In genomic region chr9:94971378-94972131, GRCh38 we compare ENCODE assay signal across 2 cellular contexts.
TF ChIP-seq lines count a peak whose summit lies in the region.

No MANE protein-coding gene starts in this region.

TF ChIP-seq in HEK293, 187 proteins besides CTCF, POLR2A, EP300 and RAD21:
- TF ChIP-seq ZNF23 (tag by site-specific recombination; IDR thresholded peaks at IDR 0.05; ENCODE audit: borderline replicate concordance), result no peak
- no peak for TF ChIP-seq ZFP37 (tag by site-specific recombination; IDR thresholded peaks at IDR 0.05)
- no peak for TF ChIP-seq ZNF155 (tag by site-specific recombination; IDR thresholded peaks at IDR 0.05)
- TF ChIP-seq ZNF544 (tag by site-specific recombination; IDR thresholded peaks at IDR 0.05), result no peak
- TF ChIP-seq ZIC2 (tag by site-specific recombination; IDR thresholded peaks at IDR 0.05), result no peak
- peak; percentile 41; the same call in 1 of the 2 replicates for TF ChIP-seq GLIS1 (tag by site-specific recombination; IDR thresholded peaks at IDR 0.05)

TF ChIP-seq in H1, 55 proteins besides CTCF, POLR2A, EP300 and RAD21:
- TF ChIP-seq HDAC6 (IDR thresholded peaks at IDR 0.05; ENCODE audit: low read depth, low read length) (no peak), SP1 (IDR thresholded peaks at IDR 0.05; ENCODE audit: low read depth, low read length) (no peak), RFX5 (IDR thresholded peaks at IDR 0.05; ENCODE audit: borderline replicate concordance, low read depth, low read length) (no peak), RXRA (IDR thresholded peaks at IDR 0.05; ENCODE audit: insufficient read depth, low read depth, low read length) (no peak), CHD7 (IDR thresholded peaks at IDR 0.05; ENCODE audit: insufficient replicate concordance, low read length) (no peak), MAX (IDR thresholded peaks at IDR 0.05) (no peak), CEBPB (IDR thresholded peaks at IDR 0.05; ENCODE audit: low read depth, low read length) (no peak), TEAD4 (IDR thresholded peaks at IDR 0.05; ENCODE audit: low read depth, low read length) (no peak), SIN3A (conservative IDR thresholded peaks at IDR 0.05 in 1 of 2, IDR thresholded peaks at IDR 0.05 in 1 of 2; ENCODE audit: low read depth in 1 of 2, low read length in 2 of 2) (no peak), POLR2AphosphoS5 (IDR thresholded peaks at IDR 0.05; ENCODE audit: low read depth, low read length) (no peak), KDM5A (IDR thresholded peaks at IDR 0.05; ENCODE audit: low read length) (no peak)
TF ChIP-seq in H1: peak in this region for 0.
